In the genomic region with DNA sequence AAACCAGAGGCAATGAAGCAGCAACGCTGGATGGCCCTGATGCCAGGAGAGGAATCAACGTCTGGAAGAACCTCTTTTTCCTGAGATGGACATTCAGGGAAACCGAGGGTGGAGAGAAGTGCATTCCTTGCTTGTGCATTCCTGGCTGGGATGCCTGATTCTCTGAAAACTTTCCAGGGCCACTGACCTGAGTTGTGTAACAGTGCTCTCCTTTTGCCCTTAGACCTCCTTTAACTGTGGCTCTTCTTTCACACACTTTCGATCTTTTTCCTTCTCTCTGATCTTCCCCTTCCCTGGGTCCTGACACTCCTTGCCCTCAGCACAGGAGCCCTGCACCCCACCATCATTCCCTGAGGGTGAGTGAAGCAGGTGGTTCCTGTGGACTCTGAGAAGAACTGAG, we compare ENCODE assay signal across 24 cellular contexts. TPM values are rescaled to one million over a fixed set of nuclear protein-coding genes. Genes with fewer than 3 reads are reported as not detected.
"Had no signal": no experiment of that assay in that cellular context is flagged by ENCODE, and none has a peak within 500 bp of the region (broad histone marks: within the 10 kb centered on the region; RNA-seq: fewer than 3 reads in every experiment).

No MANE protein-coding gene starts in this region.

- H3K4me3 ChIP-seq: adrenal gland, coronary artery, esophagus muscularis mucosa, hepatocyte, left lung, psoas muscle, tibial nerve had no signal

- H3K4me1 ChIP-seq: psoas muscle had no signal

- H3K27ac ChIP-seq: adrenal gland, coronary artery, esophagus muscularis mucosa, hepatocyte, left lung, psoas muscle had no signal

- H3K4me2 ChIP-seq: hepatocyte had no signal

- FAIRE-seq: keratinocyte had no signal

- H3K9me3 ChIP-seq: adrenal gland, esophagus muscularis mucosa, left lung, psoas muscle, tibial nerve had no signal

- ATAC-seq: activated CD4-positive, alpha-beta T cell treated with anti-CD3 and anti-CD28 coated beads for 36 hours; activated CD8-positive, alpha-beta memory T cell treated with anti-CD3 and anti-CD28 coated beads, Interleukin-2, amount 10 ng/mL, durations not matched to agents 7 days and 5 days; left lung; psoas muscle had no signal

- H3K4me3 Mint-ChIP-seq: activated CD4-positive, alpha-beta memory T cell treated with anti-CD3 and anti-CD28 coated beads for 36 hours; activated CD4-positive, alpha-beta T cell treated with anti-CD3 and anti-CD28 coated beads for 36 hours; activated CD8-positive, alpha-beta memory T cell treated with anti-CD3 and anti-CD28 coated beads, Interleukin-2, amount 10 ng/mL, durations not matched to agents 7 days and 5 days; activated naive CD4-positive, alpha-beta T cell treated with anti-CD3 and anti-CD28 coated beads, Interleukin-2, amount 10 ng/mL, durations not matched to agents 7 days and 5 days; memory B cell; nephron; T-helper 1 cell treated with Interleukin-12 subunit alpha and Interleukin-12 subunit beta and Interleukin-4 antibody, amounts not matched to agents 30 μg/mL and 1 μg/mL, for 36 hours had no signal

- H2AFZ ChIP-seq: hepatocyte had no signal

- H3K36me3 ChIP-seq: adrenal gland, esophagus muscularis mucosa, left lung, tibial nerve had no signal

- H3K27ac Mint-ChIP-seq: activated CD4-positive, alpha-beta memory T cell treated with anti-CD3 and anti-CD28 coated beads for 36 hours; activated CD4-positive, alpha-beta T cell treated with anti-CD3 and anti-CD28 coated beads for 36 hours; activated CD8-positive, alpha-beta memory T cell treated with anti-CD3 and anti-CD28 coated beads, Interleukin-2, amount 10 ng/mL, durations not matched to agents 7 days and 5 days; activated naive CD4-positive, alpha-beta T cell treated with anti-CD3 and anti-CD28 coated beads, Interleukin-2, amount 10 ng/mL, durations not matched to agents 7 days and 5 days; activated T-helper 2 cell treated with anti-CD3 and anti-CD28 coated beads, Interferon-gamma antibody, Interleukin-2, Interleukin-4, amounts not matched to agents 10 μg/mL and 5 μg/mL and 100 μg/mL, durations not matched to agents 14 hours and 24 hours and 36 hours; memory B cell; nephron; T-helper 1 cell treated with Interleukin-12 subunit alpha and Interleukin-12 subunit beta and Interleukin-4 antibody, amounts not matched to agents 30 μg/mL and 1 μg/mL, for 36 hours had no signal

- H3K79me2 ChIP-seq: hepatocyte had no signal

- H3K9me3 Mint-ChIP-seq: activated CD4-positive, alpha-beta memory T cell treated with anti-CD3 and anti-CD28 coated beads for 36 hours; activated naive CD4-positive, alpha-beta T cell treated with anti-CD3 and anti-CD28 coated beads, Interleukin-2, amount 10 ng/mL, durations not matched to agents 7 days and 5 days; activated T-helper 2 cell treated with anti-CD3 and anti-CD28 coated beads, Interferon-gamma antibody, Interleukin-2, Interleukin-4, amounts not matched to agents 10 μg/mL and 5 μg/mL and 100 μg/mL, durations not matched to agents 14 hours and 24 hours and 36 hours; memory B cell; nephron; T-helper 1 cell treated with Interleukin-12 subunit alpha and Interleukin-12 subunit beta and Interleukin-4 antibody, amounts not matched to agents 30 μg/mL and 1 μg/mL, for 36 hours had no signal

- DNase-seq: activated CD4-positive, alpha-beta memory T cell treated with anti-CD3 and anti-CD28 coated beads for 36 hours; activated CD4-positive, alpha-beta T cell treated with anti-CD3 and anti-CD28 coated beads for 36 hours; activated CD8-positive, alpha-beta memory T cell treated with anti-CD3 and anti-CD28 coated beads, Interleukin-2, amount 10 ng/mL, durations not matched to agents 7 days and 5 days; activated naive CD4-positive, alpha-beta T cell treated with anti-CD3 and anti-CD28 coated beads, Interleukin-2, amount 10 ng/mL, durations not matched to agents 7 days and 5 days; activated T-cell treated with anti-CD3 and anti-CD28 coated beads, Interleukin-2, amount 50 U/mL, for 1 hour; adrenal gland; caudate nucleus; left lung; psoas muscle; stimulated activated CD4-positive, alpha-beta T cell treated with anti-CD3 and anti-CD28 coated beads, Interleukin-12 subunit alpha, Interleukin-12 subunit beta, amount 100 ng/mL, for 4 hours; stimulated activated CD4-positive, alpha-beta T cell treated with anti-CD3 and anti-CD28 coated beads, Interleukin-2, amount 100 ng/mL, for 48 hours; stimulated activated naive CD4-positive, alpha-beta T cell; substantia nigra had no signal

- H3K36me3 Mint-ChIP-seq: activated CD4-positive, alpha-beta memory T cell treated with anti-CD3 and anti-CD28 coated beads for 36 hours; activated CD8-positive, alpha-beta memory T cell treated with anti-CD3 and anti-CD28 coated beads, Interleukin-2, amount 10 ng/mL, durations not matched to agents 7 days and 5 days; activated naive CD4-positive, alpha-beta T cell treated with anti-CD3 and anti-CD28 coated beads, Interleukin-2, amount 10 ng/mL, durations not matched to agents 7 days and 5 days had no signal

RNA-seq across cellular contexts. Expression of a gene that starts 44.1 kb away (rescaled TPM):
- total RNA-seq: glomerular endothelial cell, hepatocyte, osteoblast had no signal
